ENCODE assay signal across 1 cellular context in the genomic region with DNA sequence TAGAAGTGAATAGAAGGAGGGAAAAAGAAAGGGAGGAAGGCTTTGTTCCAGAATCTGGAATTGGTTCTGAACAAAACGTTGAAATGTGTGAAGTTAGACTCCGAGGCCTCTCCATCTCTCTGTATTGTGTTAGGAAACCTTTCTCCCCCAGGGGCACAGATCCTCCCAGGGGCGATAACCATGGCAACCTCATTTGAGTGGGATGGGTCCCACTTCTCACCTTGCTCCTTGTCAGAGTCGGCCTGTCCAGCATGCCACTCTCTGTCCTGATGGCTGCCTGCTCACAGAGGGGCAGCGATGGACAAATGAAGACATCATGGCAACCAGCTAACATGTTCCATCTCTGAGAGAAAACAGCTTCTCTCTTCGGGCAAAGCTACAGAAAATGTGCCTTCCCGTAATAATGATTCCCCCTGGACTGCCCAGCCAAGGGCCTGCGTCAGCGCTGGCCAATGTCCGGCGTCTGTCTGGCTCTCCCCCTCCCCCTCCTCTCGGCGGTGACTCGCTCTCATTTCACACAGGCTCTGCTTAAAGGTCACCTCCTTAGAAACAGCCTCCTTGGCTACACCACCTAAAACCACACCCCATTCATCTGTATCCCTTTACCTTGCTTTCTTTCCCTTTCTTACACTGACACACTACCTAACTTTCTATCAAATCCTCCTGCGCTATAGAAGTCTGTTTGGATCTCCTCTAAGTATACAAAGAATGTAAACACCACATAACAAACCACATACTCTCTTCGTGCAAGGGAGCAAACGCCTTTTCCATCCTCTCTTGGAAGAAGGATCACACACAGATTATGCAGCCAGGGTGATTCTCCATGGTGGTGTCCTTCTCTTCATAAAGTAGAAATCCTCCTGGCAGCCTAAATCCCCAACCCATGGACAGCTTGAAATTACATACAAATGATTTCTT.
TF ChIP-seq lines count a peak whose summit lies in the region.

No MANE protein-coding gene starts in this region.

TF ChIP-seq in GM23338, 12 proteins besides CTCF, POLR2A, EP300 and RAD21 (continued from another document):
- TF ChIP-seq, protein P1, sequence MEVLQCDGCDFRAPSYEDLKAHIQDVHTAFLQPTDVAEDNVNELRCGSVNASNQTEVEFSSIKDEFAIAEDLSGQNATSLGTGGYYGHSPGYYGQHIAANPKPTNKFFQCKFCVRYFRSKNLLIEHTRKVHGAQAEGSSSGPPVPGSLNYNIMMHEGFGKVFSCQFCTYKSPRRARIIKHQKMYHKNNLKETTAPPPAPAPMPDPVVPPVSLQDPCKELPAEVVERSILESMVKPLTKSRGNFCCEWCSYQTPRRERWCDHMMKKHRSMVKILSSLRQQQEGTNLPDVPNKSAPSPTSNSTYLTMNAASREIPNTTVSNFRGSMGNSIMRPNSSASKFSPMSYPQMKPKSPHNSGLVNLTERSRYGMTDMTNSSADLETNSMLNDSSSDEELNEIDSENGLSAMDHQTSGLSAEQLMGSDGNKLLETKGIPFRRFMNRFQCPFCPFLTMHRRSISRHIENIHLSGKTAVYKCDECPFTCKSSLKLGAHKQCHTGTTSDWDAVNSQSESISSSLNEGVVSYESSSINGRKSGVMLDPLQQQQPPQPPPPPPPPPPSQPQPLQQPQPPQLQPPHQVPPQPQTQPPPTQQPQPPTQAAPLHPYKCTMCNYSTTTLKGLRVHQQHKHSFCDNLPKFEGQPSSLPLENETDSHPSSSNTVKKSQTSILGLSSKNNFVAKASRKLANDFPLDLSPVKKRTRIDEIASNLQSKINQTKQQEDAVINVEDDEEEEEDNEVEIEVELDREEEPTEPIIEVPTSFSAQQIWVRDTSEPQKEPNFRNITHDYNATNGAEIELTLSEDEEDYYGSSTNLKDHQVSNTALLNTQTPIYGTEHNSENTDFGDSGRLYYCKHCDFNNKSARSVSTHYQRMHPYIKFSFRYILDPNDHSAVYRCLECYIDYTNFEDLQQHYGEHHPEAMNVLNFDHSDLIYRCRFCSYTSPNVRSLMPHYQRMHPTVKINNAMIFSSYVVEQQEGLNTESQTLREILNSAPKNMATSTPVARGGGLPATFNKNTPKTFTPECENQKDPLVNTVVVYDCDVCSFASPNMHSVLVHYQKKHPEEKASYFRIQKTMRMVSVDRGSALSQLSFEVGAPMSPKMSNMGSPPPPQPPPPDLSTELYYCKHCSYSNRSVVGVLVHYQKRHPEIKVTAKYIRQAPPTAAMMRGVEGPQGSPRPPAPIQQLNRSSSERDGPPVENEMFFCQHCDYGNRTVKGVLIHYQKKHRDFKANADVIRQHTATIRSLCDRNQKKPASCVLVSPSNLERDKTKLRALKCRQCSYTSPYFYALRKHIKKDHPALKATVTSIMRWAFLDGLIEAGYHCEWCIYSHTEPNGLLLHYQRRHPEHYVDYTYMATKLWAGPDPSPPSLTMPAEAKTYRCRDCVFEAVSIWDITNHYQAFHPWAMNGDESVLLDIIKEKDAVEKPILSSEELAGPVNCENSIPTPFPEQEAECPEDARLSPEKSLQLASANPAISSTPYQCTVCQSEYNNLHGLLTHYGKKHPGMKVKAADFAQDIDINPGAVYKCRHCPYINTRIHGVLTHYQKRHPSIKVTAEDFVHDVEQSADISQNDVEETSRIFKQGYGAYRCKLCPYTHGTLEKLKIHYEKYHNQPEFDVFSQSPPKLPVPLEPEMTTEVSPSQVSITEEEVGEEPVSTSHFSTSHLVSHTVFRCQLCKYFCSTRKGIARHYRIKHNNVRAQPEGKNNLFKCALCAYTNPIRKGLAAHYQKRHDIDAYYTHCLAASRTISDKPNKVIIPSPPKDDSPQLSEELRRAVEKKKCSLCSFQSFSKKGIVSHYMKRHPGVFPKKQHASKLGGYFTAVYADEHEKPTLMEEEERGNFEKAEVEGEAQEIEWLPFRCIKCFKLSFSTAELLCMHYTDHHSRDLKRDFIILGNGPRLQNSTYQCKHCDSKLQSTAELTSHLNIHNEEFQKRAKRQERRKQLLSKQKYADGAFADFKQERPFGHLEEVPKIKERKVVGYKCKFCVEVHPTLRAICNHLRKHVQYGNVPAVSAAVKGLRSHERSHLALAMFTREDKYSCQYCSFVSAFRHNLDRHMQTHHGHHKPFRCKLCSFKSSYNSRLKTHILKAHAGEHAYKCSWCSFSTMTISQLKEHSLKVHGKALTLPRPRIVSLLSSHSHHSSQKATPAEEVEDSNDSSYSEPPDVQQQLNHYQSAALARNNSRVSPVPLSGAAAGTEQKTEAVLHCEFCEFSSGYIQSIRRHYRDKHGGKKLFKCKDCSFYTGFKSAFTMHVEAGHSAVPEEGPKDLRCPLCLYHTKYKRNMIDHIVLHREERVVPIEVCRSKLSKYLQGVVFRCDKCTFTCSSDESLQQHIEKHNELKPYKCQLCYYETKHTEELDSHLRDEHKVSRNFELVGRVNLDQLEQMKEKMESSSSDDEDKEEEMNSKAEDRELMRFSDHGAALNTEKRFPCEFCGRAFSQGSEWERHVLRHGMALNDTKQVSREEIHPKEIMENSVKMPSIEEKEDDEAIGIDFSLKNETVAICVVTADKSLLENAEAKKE (CRISPR knock-in tag; IDR thresholded peaks at IDR 0.05): no peak
- TF ChIP-seq ZNF114 (CRISPR knock-in tag; IDR thresholded peaks at IDR 0.05): no peak
